8 cellular contexts compared by ENCODE assay signal in genomic region chr6:17988422-17988944, GRCh38. TPM values are rescaled to one million over a fixed set of nuclear protein-coding genes. Genes with fewer than 3 reads are reported as not detected.
DNase-seq lines count a peak whose midpoint lies in the region; ATAC-seq, FAIRE-seq and TF ChIP-seq lines count a peak whose summit lies in the region.

No MANE protein-coding gene starts in this region.

- intact Hi-C loops in GM12878 (cut with micrococcal nuclease; ENCODE audit: unreplicated experiment) (loop anchor here (5.0 kb wide), 3 partner anchors 106 to 281 kb away; partner anchors contain the start of genes NHLRC1 and NUP153), left lung (cut with DNase I) (no loop called here), thyroid gland (cut with DNase I) (no loop called here)

- peaks cover 64% of the 10 kb centered on the region for H3K27me3 Mint-ChIP-seq in T-helper 1 cell treated with Interleukin-12 subunit alpha and Interleukin-12 subunit beta and Interleukin-4 antibody, amounts not matched to agents 30 μg/mL and 1 μg/mL, for 36 hours (ENCODE audit: low read depth)

- H3K4me3 ChIP-seq in GM12878 (peak overlapping the region; percentile 68; the same call in 1 of the 2 replicates), left lung (peak overlapping the region; percentile 54 to 75), thyroid gland (replicated peaks in 1 of 3) (peak overlapping the region in 2 of 3 donors; percentile 53 to 70)

- 0 out of 2 replicates have a peak, but pooled peaks cover 4% of the 10 kb centered on the region for H4K20me1 ChIP-seq in GM12878 (ENCODE audit: control insufficient read depth, insufficient read depth)

- DNase-seq in T-helper 1 cell (no peak), GM12878 (ENCODE audit: low read depth, low spot score) (no peak), left lung (no peak), thyroid gland (no peak), RCC 7860 (ENCODE audit: low spot score) (no peak), midbrain (lab: John Stamatoyannopoulos, UW) (no peak)

- no peaks in the 10 kb centered on the region for H3K9me3 ChIP-seq in GM12878 (replicated peaks; ENCODE audit: control insufficient read depth, insufficient read depth, low read length)
- no peaks in the 10 kb centered on the region for H3K9me3 ChIP-seq in left lung
- no peaks in the 10 kb centered on the region for H3K9me3 ChIP-seq in thyroid gland

- H3K9me3 Mint-ChIP-seq in T-helper 1 cell treated with Interleukin-12 subunit alpha and Interleukin-12 subunit beta and Interleukin-4 antibody, amounts not matched to agents 30 μg/mL and 1 μg/mL, for 36 hours = no peaks in the 10 kb centered on the region

- POLR2A ChIA-PET in GM12878 (lab: Charles Lee) = no interaction called here

- no peak overlapping the region for H3K27ac ChIP-seq in GM12878 (ENCODE audit: control insufficient read depth, insufficient read depth)
- H3K27ac ChIP-seq in left lung = peak overlapping the region; percentile 96
- H3K27ac ChIP-seq in thyroid gland = peak overlapping the region; percentile 92 to 96 (median 92)

- peaks cover 7% of the 10 kb centered on the region for H3K4me1 Mint-ChIP-seq in T-helper 1 cell treated with Interleukin-12 subunit alpha and Interleukin-12 subunit beta and Interleukin-4 antibody, amounts not matched to agents 30 μg/mL and 1 μg/mL, for 36 hours (ENCODE audit: low read depth)

- FAIRE-seq in GM12878 (lab: Jason Lieb, UNC) (no peak), RCC 7860 (lab: Jason Lieb, UNC) (no peak)

- BruUV-seq in GM12878 (replicated peaks; lab: Mats Ljungman, UMichigan) = no TSS peak

- H3K4me1 ChIP-seq in GM12878 (ENCODE audit: control insufficient read depth, insufficient read depth, low read length) (peaks cover 6% of the 10 kb centered on the region), left lung (peaks cover 9 to 53% of the 10 kb centered on the region in 2 donors), thyroid gland (peaks cover 25% of the 10 kb centered on the region in 2 donors)

- SMC1A ChIA-PET in GM12878 (lab: Charles Lee; ENCODE audit: uncharacterized antibody, unreplicated experiment) = no interaction called here

- in situ Hi-C loops in GM12878 (cut with MboI) = no loop called here

- no peaks in the 10 kb centered on the region for H3K36me3 ChIP-seq in GM12878 (ENCODE audit: control insufficient read depth in 2 of 2, insufficient read depth in 2 of 2, low read length in 1 of 2)
- no peaks in the 10 kb centered on the region for H3K36me3 ChIP-seq in left lung
- no peaks in the 10 kb centered on the region for H3K36me3 ChIP-seq in thyroid gland

- H2AFZ ChIP-seq in GM12878 (ENCODE audit: control insufficient read depth, low read depth, low read length) = no peak overlapping the region

- TF ChIP-seq CTCF in GM12878 (IDR thresholded peaks at IDR 0.05 in 2 of 3, conservative IDR thresholded peaks at IDR 0.05 in 1 of 3; ENCODE audit: control insufficient read depth in 2 of 3, extremely low read depth in 1 of 3, insufficient read depth in 1 of 3, low read depth in 3 of 3, low read length in 3 of 3) (no peak), left lung (IDR thresholded peaks at IDR 0.05) (no peak), thyroid gland (IDR thresholded peaks at IDR 0.05) (no peak)

- H3K36me3 Mint-ChIP-seq in T-helper 1 cell treated with Interleukin-12 subunit alpha and Interleukin-12 subunit beta and Interleukin-4 antibody, amounts not matched to agents 30 μg/mL and 1 μg/mL, for 36 hours (ENCODE audit: low read depth) = no peaks in the 10 kb centered on the region

- TF ChIP-seq RAD21 in GM12878 (IDR thresholded peaks at IDR 0.05; ENCODE audit: insufficient read depth, low read depth, low read length) = no peak

- TF ChIP-seq EP300 in GM12878 (IDR thresholded peaks at IDR 0.05; ENCODE audit: borderline replicate concordance in 1 of 2, control insufficient read depth in 1 of 2, low read depth in 2 of 2, low read length in 2 of 2) = no peak

- TF ChIP-seq POLR2A in GM12878 (IDR thresholded peaks at IDR 0.05; ENCODE audit: low read depth, low read length) (no peak), thyroid gland (IDR thresholded peaks at IDR 0.05) (no peak)

- H3K27me3 ChIP-seq in GM12878 (replicated peaks in 1 of 2; ENCODE audit: control insufficient read depth in 2 of 2, insufficient read depth in 2 of 2, low read length in 1 of 2) = peaks cover 6 to 21% of the 10 kb centered on the region in 2 experiments
- no peaks in the 10 kb centered on the region for H3K27me3 ChIP-seq in left lung
- H3K27me3 ChIP-seq in thyroid gland = no peaks in the 10 kb centered on the region

- H3K9ac ChIP-seq in GM12878 (ENCODE audit: control insufficient read depth, insufficient read depth, low read length) = no peak overlapping the region

- no peaks in the 10 kb centered on the region for H3K79me2 ChIP-seq in GM12878 (ENCODE audit: control insufficient read depth, insufficient read depth, low read length)

- RAD21 ChIA-PET in GM12878 (lab: Charles Lee; ENCODE audit: unreplicated experiment) = no interaction called here

- H3K27ac Mint-ChIP-seq in T-helper 1 cell treated with Interleukin-12 subunit alpha and Interleukin-12 subunit beta and Interleukin-4 antibody, amounts not matched to agents 30 μg/mL and 1 μg/mL, for 36 hours = no peak overlapping the region

- CTCF ChIA-PET in GM12878 (lab: Yijun Ruan, JAX) = no interaction called here

- WGBS in GM12878 (ENCODE audit: insufficient coverage, insufficient replicate concordance, low lambda C conversion rate, missing lambda C conversion rate) = 37% methylated on average over 20 of the region's 20 CpGs
- 20 to 25% methylated on average over 20 of the region's 20 CpGs for WGBS in thyroid gland, 2 donors

- ATAC-seq in GM12878 (peak; percentile 8; the same call in 2 of the 3 replicates), left lung (peak; percentile 32), HG03095 (IDR thresholded peaks at IDR 0.05; ENCODE audit: unreplicated experiment) (no peak)

- peak overlapping the region; percentile 87 for H3K4me3 Mint-ChIP-seq in T-helper 1 cell treated with Interleukin-12 subunit alpha and Interleukin-12 subunit beta and Interleukin-4 antibody, amounts not matched to agents 30 μg/mL and 1 μg/mL, for 36 hours

- peak overlapping the region; percentile 77 for H3K4me2 ChIP-seq in GM12878 (ENCODE audit: control insufficient read depth, insufficient read depth)

TF ChIP-seq in GM12878, 131 proteins besides CTCF, POLR2A, EP300 and RAD21 (continues in another document):
- no peak for TF ChIP-seq PRDM15 (CRISPR knock-in tag; IDR thresholded peaks at IDR 0.05)
- no peak for TF ChIP-seq STAT3 (IDR thresholded peaks at IDR 0.05; ENCODE audit: low read depth, low read length)
- TF ChIP-seq CBX5 (IDR thresholded peaks at IDR 0.05; ENCODE audit: low read depth) = no peak
- TF ChIP-seq SPI1 (IDR thresholded peaks at IDR 0.05; ENCODE audit: borderline replicate concordance, insufficient read depth, low read depth, low read length) = no peak
- no peak for TF ChIP-seq SMAD1 (IDR thresholded peaks at IDR 0.05; ENCODE audit: low read depth, partially characterized antibody)

RNA-seq across cellular contexts. Expression of gene KIF13A, which starts 1.0 kb away (rescaled TPM):
- 1.2 and 1.4 TPM in 2 replicates for total RNA-seq in GM12878 (2013; cell fraction: nucleolus; rRNA removed)
- total RNA-seq in GM12878 (2014; rRNA removed) (0.11 and 0.23 TPM in 2 replicates), GM12878 (2014; rRNA removed; fragmentation: Illumina TruSeq; extraction: Trizol) (0.13 and 0.32 TPM in 2 replicates), GM12878 (2021) (0.26 and 0.53 TPM in 2 replicates), left lung (10 to 100 TPM; 42.7 to 49.3 TPM), thyroid gland (10 to 100 TPM; 40.7 to 79.8 (median 66.4) TPM)
- 0.26 TPM for polyA plus RNA-seq in GM12878 (2011; ENCODE audit: low read depth)
- polyA plus RNA-seq in GM12878 (2011; rRNA removed) (0.08 and 0.17 TPM in 2 replicates), GM12878 (2014; fragmentation: Illumina TruSeq; extraction: Trizol) (0.15 and 0.51 TPM in 2 replicates), GM12878 (2014; fragmentation: Nextera tagmentation; extraction: Ambion mirVana) (under 1 TPM; 0.02 to 0.07 TPM), GM12878 (2014; rRNA removed) (0.13 and 0.71 TPM in 2 replicates), GM12878 (2016; fragmentation: Nextera tagmentation; extraction: Ambion mirVana) (not detected)
- 0.10 TPM in 2 replicates for polyA plus RNA-seq in GM12878 (2011; cell fraction: cytosol; rRNA removed)
- 0.04 and 0.06 TPM in 2 replicates for polyA plus RNA-seq in GM12878 (2011; cell fraction: nucleus; rRNA removed)
- polyA plus RNA-seq in GM12878 (2012) = 0.17 and 0.19 TPM in 2 replicates
- polyA minus RNA-seq in GM12878 (2011; rRNA and poly(A)+ RNA removed) = 0.10 and 1.0 TPM in 2 replicates
- 0.21 TPM in 1 of 2 replicates, not detected in the other for polyA minus RNA-seq in GM12878 (2011; cell fraction: cytosol; rRNA and poly(A)+ RNA removed)
- polyA minus RNA-seq in GM12878 (2011; cell fraction: nucleus; rRNA and poly(A)+ RNA removed) = 0.12 and 0.77 TPM in 2 replicates

Comparison
In these comparisons a context has a peak if more than half of its experiments do, and no peak if none do; other contexts are left out.
1. RNA of gene KIF13A, which starts 1.0 kb away (total RNA-seq): 40.7 to 79.8 TPM in thyroid gland and 42.7 to 49.3 TPM in left lung; 0.11 to 1.4 TPM in GM12878; every median in the first group is over 10 times any median in the second.
2. Peak in every context shown above with its lines, with median percentiles within 50 percentile points of each other: H3K4me3 ChIP-seq.